ENCODE assay signal across 18 cellular contexts in the genomic region with DNA sequence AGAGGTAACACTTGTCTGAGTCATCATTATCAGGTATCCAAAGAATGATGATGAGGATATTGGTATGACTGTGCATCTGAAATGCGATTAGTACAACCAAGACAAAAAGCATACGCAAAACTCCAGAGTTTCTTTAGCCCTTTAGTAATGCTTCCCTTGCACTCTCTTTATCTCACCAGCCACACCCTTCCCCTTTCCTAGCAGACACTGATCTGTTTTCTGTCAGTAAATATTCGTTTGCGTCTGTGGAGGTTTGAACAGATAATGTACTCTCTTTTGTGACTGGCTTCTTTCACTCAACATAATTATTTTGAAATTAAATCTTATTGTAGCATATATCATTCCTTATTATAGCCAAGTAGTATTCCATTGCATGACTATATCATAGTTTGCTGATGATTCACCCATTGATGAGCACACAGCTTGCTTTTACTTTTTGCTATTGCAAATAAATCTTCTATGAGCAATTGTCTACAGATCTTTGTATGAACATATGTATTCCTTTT.
A peak's percentile ranks its signal among the peaks of the same experiment; 100 is the strongest.
DNase-seq lines count a peak whose midpoint lies in the region; ATAC-seq and TF ChIP-seq lines count a peak whose summit lies in the region.
"Had no signal": no experiment of that assay in that cellular context is flagged by ENCODE, and none has a peak within 500 bp of the region (broad histone marks: within the 10 kb centered on the region; RNA-seq: fewer than 3 reads in every experiment).

No MANE protein-coding gene starts in this region.

- DNase-seq in HCEC 1CT: peak; percentile 81
- DNase-seq in RWPE1 (ENCODE audit: low spot score): peak; percentile 9
- DNase-seq in choroid plexus epithelial cell (ENCODE audit: low read depth): peak; percentile 66
- no peak for DNase-seq in foreskin melanocyte
- DNase-seq in GM20000 (ENCODE audit: low spot score): no peak
- DNase-seq: adrenal gland, NCI-H1092, NCI-H2171 treated with DMSO at 0.1 percent for 48 hours, posterior cingulate gyrus, Right ventricle myocardium superior, spleen, T-helper 17 cell had no signal

- no peaks in the 10 kb centered on the region for H3K9me3 ChIP-seq in mesodermal cell (ENCODE audit: control insufficient read depth, low read length)
- H3K9me3 ChIP-seq: adrenal gland, thoracic aorta had no signal

- H3K4me1 ChIP-seq in mesodermal cell (ENCODE audit: control insufficient read depth, insufficient read depth, low read length, poor library complexity, severe bottlenecking): peaks cover 5% of the 10 kb centered on the region
- H3K4me1 ChIP-seq: adrenal gland, spleen had no signal

- CTCF ChIA-PET in RWPE1 (lab: Yijun Ruan, JAX): interaction anchor here (0.7 kb wide), 1 partner anchor 1097 kb away, joined by 4 read pairs; no protein-coding TSS in a partner anchor

- no peak for ATAC-seq in HG02885 (IDR thresholded peaks at IDR 0.05; ENCODE audit: poor library complexity, unreplicated experiment)
- ATAC-seq: activated CD4-positive, CD25-positive, alpha-beta regulatory T cell treated with anti-CD3 and anti-CD28 coated beads, Interleukin-2, amount 50 U/mL, for 24 hours; natural killer cell treated with Interleukin-12 subunit alpha and Interleukin-12 subunit beta and Interleukin-15 and Interleukin-18, amount 100 ng/mL, for 72 hours; stimulated activated effector memory CD8-positive, alpha-beta T cell treated with anti-CD3 and anti-CD28 coated beads, Interleukin-12 subunit alpha, Interleukin-12 subunit beta, amount 100 ng/mL, for 72 hours; T-helper 17 cell had no signal

- H3K4me3 ChIP-seq in choroid plexus epithelial cell (ENCODE audit: low read depth, low read length) (no peak overlapping the region), mesodermal cell (ENCODE audit: extremely low read depth, insufficient read depth, low read length, poor library complexity, severe bottlenecking) (no peak overlapping the region)
- H3K4me3 ChIP-seq: adrenal gland, spleen, thoracic aorta had no signal

- POLR2A ChIA-PET in RWPE1 (lab: Yijun Ruan, JAX; ENCODE audit: low non-redundant PET): no interaction called here

- TF ChIP-seq CTCF in RWPE1 (conservative IDR thresholded peaks at IDR 0.05; ENCODE audit: low read depth): no peak
- no peak for TF ChIP-seq CTCF in choroid plexus epithelial cell (conservative IDR thresholded peaks at IDR 0.05; ENCODE audit: low read depth, low read length)
- TF ChIP-seq CTCF in GM20000 (IDR thresholded peaks at IDR 0.05; ENCODE audit: extremely low read depth, missing control alignments): no peak

- no peak overlapping the region for H3K27ac ChIP-seq in RWPE1
- peak overlapping the region; percentile 30 for H3K27ac ChIP-seq in mesodermal cell (ENCODE audit: low read depth, low read length, severe bottlenecking)
- H3K27ac ChIP-seq: adrenal gland, spleen, thoracic aorta had no signal

- WGBS in mesodermal cell (ENCODE audit: insufficient coverage in 2 of 2), 2 experiments: 50% methylated on average over 1 of the region's 4 CpGs; no CpG with 5 or more reads in 1 of the 2 experiments

- H3K36me3 ChIP-seq in mesodermal cell (ENCODE audit: control insufficient read depth, insufficient read depth, low read length): no peaks in the 10 kb centered on the region
- H3K36me3 ChIP-seq: adrenal gland, spleen, thoracic aorta had no signal

Comparison
In these comparisons a context has a peak if more than half of its experiments do, and no peak if none do; other contexts are left out.
1. DNase-seq: peak in HCEC 1CT (single experiment), RWPE1 (single experiment) and choroid plexus epithelial cell (single experiment); none in foreskin melanocyte (single experiment) and GM20000 (single experiment).